In the genomic region with DNA sequence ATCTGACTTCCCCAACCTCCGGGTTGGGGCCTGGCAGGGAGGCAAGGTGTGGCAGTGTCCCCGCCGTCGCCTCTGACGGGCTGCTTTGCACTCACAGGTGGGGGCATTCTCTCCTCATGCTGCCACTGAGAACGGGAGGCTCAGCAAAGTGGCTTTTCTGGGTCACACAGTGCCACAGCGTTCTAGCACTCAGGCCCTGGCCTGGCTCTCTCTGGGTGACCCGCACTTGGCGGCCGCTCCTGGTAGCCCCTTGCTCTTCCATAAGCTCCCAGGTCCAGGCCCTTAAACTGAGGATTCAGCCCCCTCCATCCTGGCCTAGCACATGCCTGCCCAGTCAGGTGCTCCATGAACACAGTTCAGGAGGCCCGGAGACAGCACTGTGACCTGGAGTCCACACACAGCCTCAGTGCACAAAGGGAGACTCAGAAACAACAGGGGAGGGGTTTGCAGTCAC, we compare ENCODE assay signal across 22 cellular contexts. TPM values are rescaled to one million over a fixed set of nuclear protein-coding genes. Genes with fewer than 3 reads are reported as not detected.
DNase-seq lines count a peak whose midpoint lies in the region; ATAC-seq and TF ChIP-seq lines count a peak whose summit lies in the region.
"Had no signal": no experiment of that assay in that cellular context is flagged by ENCODE, and none has a peak within 500 bp of the region (broad histone marks: within the 10 kb centered on the region; RNA-seq: fewer than 3 reads in every experiment).

No MANE protein-coding gene starts in this region.

- no peak overlapping the region for H3K18ac ChIP-seq in H9 (ENCODE audit: insufficient read length, low read depth, low read length)

- H2BK12ac ChIP-seq in H9 (ENCODE audit: insufficient read length, low read depth, low read length) = no peak overlapping the region

- H3K56ac ChIP-seq in H9 (ENCODE audit: insufficient read length, low read depth, low read length) = no peak overlapping the region

- H3K9me3 ChIP-seq in H9 (ENCODE audit: control insufficient read depth, low read depth, low read length) (no peaks in the 10 kb centered on the region), suprapubic skin (no peaks in the 10 kb centered on the region)
- H3K9me3 ChIP-seq: SJSA1 had no signal

- TF ChIP-seq CTCF in H9 (conservative IDR thresholded peaks at IDR 0.05) (no peak), coronary artery (IDR thresholded peaks at IDR 0.05) (no peak), suprapubic skin (IDR thresholded peaks at IDR 0.05) (no peak)

- TF ChIP-seq POLR2A in suprapubic skin (IDR thresholded peaks at IDR 0.05) = no peak

- H3T11ph ChIP-seq in H9 (ENCODE audit: low read length) = no peak overlapping the region

- H2BK120ac ChIP-seq in H9 (ENCODE audit: low read depth, low read length, poor library complexity, severe bottlenecking) = no peak overlapping the region

- H3K27me3 Mint-ChIP-seq in H9 (ENCODE audit: low read depth) = no peaks in the 10 kb centered on the region; the same call in 1 of the 2 replicates

- H3K4me2 ChIP-seq in H9 (ENCODE audit: insufficient read depth, insufficient read length, low read length) = no peak overlapping the region

- ATAC-seq in left lobe of liver (no peak), SK-N-SH treated with all-trans-retinoic acid at 6 μM for 48 hours (no peak)
- ATAC-seq: Right ventricle myocardium inferior had no signal

- H4K20me1 ChIP-seq in H9 (ENCODE audit: control insufficient read depth, insufficient read depth, insufficient read length) = no peaks in the 10 kb centered on the region

- H3K79me2 ChIP-seq in H9 (ENCODE audit: insufficient read depth, low read length) = no peaks in the 10 kb centered on the region

- H3K27ac ChIP-seq in H9 (ENCODE audit: insufficient read length, low read depth, low read length) = no peak overlapping the region
- no peak overlapping the region for H3K27ac ChIP-seq in coronary artery
- H3K27ac ChIP-seq in suprapubic skin = no peak overlapping the region
- H3K27ac ChIP-seq: SJSA1 had no signal

- H3K4me3 ChIP-seq in coronary artery = no peak overlapping the region
- H3K4me3 ChIP-seq in suprapubic skin = no peak overlapping the region
- H3K4me3 ChIP-seq: SJSA1 had no signal

- H3K36me3 ChIP-seq in suprapubic skin = no peaks in the 10 kb centered on the region
- H3K36me3 ChIP-seq: SJSA1 had no signal

- H3K27me3 ChIP-seq in H9 (ENCODE audit: insufficient read depth, low read length) (no peaks in the 10 kb centered on the region), suprapubic skin (no peaks in the 10 kb centered on the region)
- H3K27me3 ChIP-seq: SJSA1 had no signal

- peak overlapping the region in 2 of 3 experiments; percentile 42 to 49; a peak in 2 of 7 replicates for H3K27ac Mint-ChIP-seq in H9
- H3K27ac Mint-ChIP-seq: CD4-positive, CD25-positive, alpha-beta regulatory T cell; IgD-negative memory B cell had no signal

- H3K14ac ChIP-seq in H9 (ENCODE audit: insufficient read depth, low read length) = no peak overlapping the region

- H3K4me1 Mint-ChIP-seq in H9 = peaks cover 4 to 5% of the 10 kb centered on the region in 2 experiments; a peak in 2 of 4 replicates
- H3K4me1 Mint-ChIP-seq: CD4-positive, CD25-positive, alpha-beta regulatory T cell; IgD-negative memory B cell had no signal

- H3K79me1 ChIP-seq in H9 (ENCODE audit: insufficient read depth, low read depth, low read length, poor library complexity, severe bottlenecking) = no peaks in the 10 kb centered on the region

- H2AK5ac ChIP-seq in H9 (ENCODE audit: insufficient read length, low read length) = no peak overlapping the region

- no peak overlapping the region for H4K91ac ChIP-seq in H9 (ENCODE audit: insufficient read length, low read depth, low read length)

- no peak overlapping the region for H3K4me3 Mint-ChIP-seq in H9
- H3K4me3 Mint-ChIP-seq: CD4-positive, CD25-positive, alpha-beta regulatory T cell had no signal

- no peaks in the 10 kb centered on the region for H3K23me2 ChIP-seq in H9 (ENCODE audit: insufficient read length, low read depth, low read length, poor library complexity, severe bottlenecking)

- WGBS in H9 (ENCODE audit: extremely low coverage, insufficient read length, low lambda C conversion rate) = no CpG with 5 or more reads among the region's 11 CpGs
- 100% methylated on average over 4 of the region's 11 CpGs for WGBS in suprapubic skin

- H2BK20ac ChIP-seq in H9 (ENCODE audit: low read depth, low read length, poor library complexity, severe bottlenecking) = no peak overlapping the region

- H4K5ac ChIP-seq in H9 (ENCODE audit: insufficient read length, low read depth, low read length) = no peak overlapping the region

- H2BK5ac ChIP-seq in H9 (ENCODE audit: insufficient read length, low read length) = no peak overlapping the region

- no peaks in the 10 kb centered on the region for H3K36me3 Mint-ChIP-seq in H9 (ENCODE audit: insufficient read depth in 1 of 3, low read depth in 3 of 3)
- H3K36me3 Mint-ChIP-seq: CD4-positive, CD25-positive, alpha-beta regulatory T cell; IgD-negative memory B cell had no signal

- H3K9ac ChIP-seq in H9 (ENCODE audit: extremely low read depth, insufficient read length, low read length) = no peak overlapping the region

- H3K9me3 Mint-ChIP-seq in H9 = no peaks in the 10 kb centered on the region; a peak in 1 of 5 replicates

- H2AFZ ChIP-seq in H9 (ENCODE audit: low read length) = no peak overlapping the region

- no peak overlapping the region for H3K4ac ChIP-seq in H9 (ENCODE audit: low read depth, low read length)

- H3K4me1 ChIP-seq in H9 (ENCODE audit: insufficient read depth, low read length) (no peaks in the 10 kb centered on the region), suprapubic skin (no peaks in the 10 kb centered on the region)
- H3K4me1 ChIP-seq: SJSA1 had no signal

- no peak overlapping the region for H2BK15ac ChIP-seq in H9 (ENCODE audit: low read depth, low read length)

- no peak overlapping the region for H4K8ac ChIP-seq in H9 (replicated peaks; ENCODE audit: insufficient read length, low read depth, low read length)

- H3K23ac ChIP-seq in H9 (ENCODE audit: insufficient read length, low read depth, low read length) = no peak overlapping the region

- TF ChIP-seq EP300 in suprapubic skin (IDR thresholded peaks at IDR 0.05) = no peak

- DNase-seq in H9 (peak; percentile 24), coronary artery (ENCODE audit: low spot score) (peak; percentile 58), left lobe of liver (ENCODE audit: low spot score) (peak; percentile 37), suprapubic skin (ENCODE audit: low spot score in 2 of 2) (peak; percentile 41 to 67), HT-29 (ENCODE audit: low spot score) (no peak)
- DNase-seq in effector CD8-positive, alpha-beta T cell (lab: John Stamatoyannopoulos, UW) = no peak
- DNase-seq: CD4-positive, CD25-positive, alpha-beta regulatory T cell; COR-L47; DMS 273 treated with DMSO at 0.1 percent for 48 hours; DMS79 treated with DMSO at 0.1 percent for 48 hours; HCEC 1CT; NCI-H1105; NCI-H2081; NCI-H2171 treated with DMSO at 0.1 percent for 48 hours; NCI-H446; NCI-H526 treated with DMSO at 0.1 percent for 48 hours; OCI-M1 had no signal

TF ChIP-seq in SK-N-SH treated with all-trans-retinoic acid at 6 μM for 48 hours, 23 proteins besides CTCF, POLR2A, EP300 and RAD21:
- TF ChIP-seq ZFP30 (CRISPR knock-in tag; IDR thresholded peaks at IDR 0.05) (no peak), ESRRG (CRISPR knock-in tag; IDR thresholded peaks at IDR 0.05) (no peak), ZNF565 (CRISPR knock-in tag; conservative IDR thresholded peaks at IDR 0.05; ENCODE audit: low read depth) (no peak)

RNA-seq across cellular contexts. Expression of a gene that starts 3.3 kb away (rescaled TPM):
- total RNA-seq in H9 (2021) (not detected in 2 replicates), left lobe of liver (not detected), suprapubic skin (not detected)
- not detected in 2 replicates for total RNA-seq in HT-29 (2014; rRNA removed; shearing (Covaris generic))
- total RNA-seq: A673; CD4-positive, CD25-positive, alpha-beta regulatory T cell; Right ventricle myocardium inferior; SJSA1 had no signal

RNA-seq across cellular contexts. Expression of a gene that starts 25.2 kb away (rescaled TPM):
- total RNA-seq in H9 (2021) (not detected in 2 replicates), left lobe of liver (17,840 TPM), suprapubic skin (10 to 100 TPM in 1 of 4 donors, 1 to 10 TPM in 3; 4.7 to 62.4 (median 7.5) TPM)
- 304 and 307 TPM in 2 replicates for total RNA-seq in HT-29 (2014; rRNA removed; shearing (Covaris generic))
- total RNA-seq: A673; CD4-positive, CD25-positive, alpha-beta regulatory T cell had no signal

RNA-seq across cellular contexts. Expression of a gene that starts 40.1 kb away (rescaled TPM):
- total RNA-seq in H9 (2021) (not detected in 2 replicates), left lobe of liver (155 TPM), suprapubic skin (under 1 TPM in 1 of 4 donors, not detected in 3; 0.97 TPM)
- 0.99 and 1.2 TPM in 2 replicates for total RNA-seq in HT-29 (2014; rRNA removed; shearing (Covaris generic))
- total RNA-seq: A673; CD4-positive, CD25-positive, alpha-beta regulatory T cell; Right ventricle myocardium inferior; SJSA1 had no signal

Comparison
In these comparisons a context has a peak if more than half of its experiments do, and no peak if none do; other contexts are left out.
1. DNase-seq: peak in H9 (single experiment), coronary artery (single experiment), left lobe of liver (single experiment) and suprapubic skin (2 of 2); none in HT-29 (single experiment) and effector CD8-positive, alpha-beta T cell (single experiment).
2. RNA of a gene that starts 25.2 kb away (total RNA-seq): 17,840 TPM in left lobe of liver (single experiment); 304 to 307 TPM in HT-29, 4.7 to 62.4 TPM in suprapubic skin and not detected in H9; every median in the first group is over 10 times any median in the second.
3. RNA of a gene that starts 40.1 kb away (total RNA-seq): 155 TPM in left lobe of liver (single experiment); 0.99 to 1.2 TPM in HT-29, not detected in H9 and 0.97 TPM in suprapubic skin; every median in the first group is over 10 times any median in the second.